Comparison of ENCODE assay signal across 8 cellular contexts in the genomic region with DNA sequence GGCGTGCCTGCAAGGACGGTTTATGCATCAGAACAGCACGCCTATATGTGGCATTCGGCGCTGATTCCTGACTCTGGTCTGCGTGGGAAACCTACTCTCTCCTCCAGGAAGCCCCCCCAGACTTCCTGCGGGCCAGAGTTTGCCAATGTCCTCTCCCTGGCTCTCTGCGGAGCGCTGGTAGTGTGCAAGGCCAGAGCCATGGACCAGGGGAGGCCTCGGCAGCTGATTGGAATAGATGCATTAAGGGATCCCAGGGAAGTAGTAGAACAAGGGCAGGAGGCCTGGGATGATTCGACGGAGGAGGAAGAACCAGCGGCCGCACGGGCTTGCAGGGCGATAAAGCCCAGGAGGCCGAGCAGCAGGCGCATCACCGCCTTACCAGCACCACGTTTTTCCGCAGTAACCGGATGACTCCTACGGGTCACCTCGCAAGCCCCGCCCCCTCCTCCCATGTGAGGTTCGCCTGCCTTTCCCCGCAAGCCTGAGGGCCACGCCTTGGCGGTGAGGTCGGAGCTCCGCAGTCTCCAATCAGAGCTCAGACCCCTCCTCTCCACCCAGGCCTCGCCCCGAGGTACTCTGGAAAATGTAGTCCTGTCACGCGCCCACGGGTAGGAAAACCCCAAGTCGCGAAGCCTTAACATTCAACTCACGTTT. TPM values are rescaled to one million over a fixed set of nuclear protein-coding genes. Genes with fewer than 3 reads are reported as not detected.
DNase-seq lines count a peak whose midpoint lies in the region; ATAC-seq lines count a peak whose summit lies in the region.

No MANE protein-coding gene starts in this region.

- peaks cover 19 to 20% (median 19%) of the 10 kb centered on the region in 3 donors for H3K4me1 Mint-ChIP-seq in T-cell

- DNase-seq in GF-D8 (lab: John Stamatoyannopoulos, UW) (peak; percentile 96), T-cell (peak in 33 of 34 experiments; percentile 28 to 79 (median 59)), astrocyte of the hippocampus (ENCODE audit: low read depth, low spot score) (peak; percentile 14), iPS-NIHi7 (ENCODE audit: extremely low spot score) (peak; percentile 95)
- peak; percentile 71 for DNase-seq in stimulated activated CD4-positive, alpha-beta T cell treated with anti-CD3 and anti-CD28 coated beads, Interleukin-4, amount 100 ng/mL, for 24 hours

- H3K9me3 Mint-ChIP-seq in T-cell, result no peaks in the 10 kb centered on the region

- peak overlapping the region in 2 of 3 donors; percentile 28 to 83 for H3K4me3 Mint-ChIP-seq in T-cell

- H3K36me3 Mint-ChIP-seq in T-cell, result no peaks in the 10 kb centered on the region

- ATAC-seq in T-cell (replicated peaks in 1 of 4), result peak; percentile 21 to 59 (median 35)
- ATAC-seq in GM19023 (IDR thresholded peaks at IDR 0.05; ENCODE audit: unreplicated experiment), result no peak
- ATAC-seq in HG02973 (IDR thresholded peaks at IDR 0.05; ENCODE audit: unreplicated experiment), result no peak
- no peak for ATAC-seq in GM21825 (IDR thresholded peaks at IDR 0.05; ENCODE audit: unreplicated experiment)

- CTCF ChIA-PET in T-cell (lab: Charles Lee), result no interaction called here

- peak overlapping the region in 1 of 2 donors; percentile 52 for H3K27ac Mint-ChIP-seq in T-cell

- POLR2A ChIA-PET in T-cell (lab: Charles Lee), result no interaction called here

- peaks cover 12 to 61% of the 10 kb centered on the region in 2 donors for H3K27me3 Mint-ChIP-seq in T-cell

RNA-seq across cellular contexts. Expression of gene CLEC11A, which starts 5.0 kb away (rescaled TPM):
- total RNA-seq in T-cell, result 1 to 10 TPM; 1.4 to 5.0 (median 3.7) TPM

RNA-seq across cellular contexts. Expression of gene SHANK1, which starts 8.6 kb away (rescaled TPM):
- 1 to 10 TPM in 2 of 5 donors, under 1 TPM in 3; 0.06 to 3.3 (median 0.36) TPM for total RNA-seq in T-cell

RNA-seq across cellular contexts. Expression of gene GPR32, which starts 42.1 kb away (rescaled TPM):
- total RNA-seq in T-cell, result not detected

Comparison
In these comparisons a context has a peak if more than half of its experiments do, and no peak if none do; other contexts are left out.
1. DNase-seq: peak in every context shown above with its lines; median percentile 96 in GF-D8; 95 in iPS-NIHi7; 71 in stimulated activated CD4-positive, alpha-beta T cell treated with anti-CD3 and anti-CD28 coated beads, Interleukin-4, amount 100 ng/mL, for 24 hours; 59 in T-cell; 14 in astrocyte of the hippocampus.
2. ATAC-seq: peak in T-cell (4 of 4); none in GM19023 (single experiment), HG02973 (single experiment) and GM21825 (single experiment).